ENCODE assay signal across 17 cellular contexts in the genomic region with DNA sequence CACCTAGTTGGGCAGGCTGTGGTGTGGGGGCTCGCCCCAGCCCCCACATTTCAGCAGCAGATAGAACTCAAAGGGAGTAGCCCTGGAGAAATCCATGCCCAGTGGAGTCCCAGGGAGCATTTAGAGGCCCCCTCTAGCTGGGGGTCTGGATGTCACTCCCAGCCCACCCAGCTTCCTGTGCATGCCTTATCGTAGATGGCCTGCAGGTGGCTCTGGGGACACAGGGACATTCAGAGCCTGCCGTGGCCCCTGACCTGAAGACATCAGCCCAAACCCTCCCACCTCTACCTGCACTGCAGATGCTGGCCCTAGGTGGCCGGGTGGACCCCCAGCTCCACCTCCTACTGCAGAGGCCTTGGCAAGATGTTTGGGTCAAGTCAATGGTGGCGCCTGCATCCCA. TPM values are rescaled to one million over a fixed set of nuclear protein-coding genes. Genes with fewer than 3 reads are reported as not detected.
DNase-seq lines count a peak whose midpoint lies in the region; ATAC-seq, FAIRE-seq and TF ChIP-seq lines count a peak whose summit lies in the region.
"Had no signal": no experiment of that assay in that cellular context is flagged by ENCODE, and none has a peak within 500 bp of the region (broad histone marks: within the 10 kb centered on the region; RNA-seq: fewer than 3 reads in every experiment).

No MANE protein-coding gene starts in this region.

- POLR2A ChIA-PET in K562 (lab: Yijun Ruan, JAX): interaction anchor here (0.6 kb wide), 1 partner anchor 488 kb away, joined by 3 read pairs; no protein-coding TSS in a partner anchor

- no peaks in the 10 kb centered on the region for H3K4me1 Mint-ChIP-seq in neural progenitor cell
- H3K4me1 Mint-ChIP-seq: CD8-positive, alpha-beta memory T cell; stimulated activated naive CD8-positive, alpha-beta T cell treated with anti-CD3 and anti-CD28 coated beads, Interleukin-15, amount 100 ng/mL, for 72 hours had no signal

- H3K9me3 Mint-ChIP-seq in neural progenitor cell: peaks cover 2% of the 10 kb centered on the region
- H3K9me3 Mint-ChIP-seq: activated CD4-positive, alpha-beta memory T cell treated with anti-CD3 and anti-CD28 coated beads for 36 hours; CD8-positive, alpha-beta memory T cell; stimulated activated naive CD8-positive, alpha-beta T cell treated with anti-CD3 and anti-CD28 coated beads, Interleukin-15, amount 100 ng/mL, for 72 hours had no signal

- H2AFZ ChIP-seq in K562 (ENCODE audit: low read depth, low read length) (no peak overlapping the region), neural progenitor cell (replicated peaks) (no peak overlapping the region)

- H3K79me2 ChIP-seq in K562 (ENCODE audit: control insufficient read depth, insufficient read depth, low read length): no peaks in the 10 kb centered on the region
- H3K79me2 ChIP-seq in neural progenitor cell (ENCODE audit: low read depth): no peaks in the 10 kb centered on the region

- DNase-seq in D341Med (ENCODE audit: low spot score): peak; percentile 37
- DNase-seq in H7: peak; percentile 81
- DNase-seq in K562 (ENCODE audit: extremely low read depth in 1 of 4, low spot score in 3 of 4): no peak
- DNase-seq in neural progenitor cell (ENCODE audit: low spot score): peak; percentile 51
- DNase-seq in hepatic stellate cell (ENCODE audit: low spot score): no peak
- DNase-seq: activated CD4-positive, alpha-beta memory T cell treated with anti-CD3 and anti-CD28 coated beads for 36 hours; amniotic stem cell; CD8-positive, alpha-beta memory T cell; NCI-H1417; NCI-H226 had no signal

- CTCF ChIA-PET in K562 (lab: Yijun Ruan, JAX; ENCODE audit: low intra/inter-chr PET ratio): no interaction called here

- H3K9me1 ChIP-seq in K562 (ENCODE audit: control insufficient read depth, insufficient read depth, low read length): peaks cover 2% of the 10 kb centered on the region

- H3K4me2 ChIP-seq in K562 (ENCODE audit: insufficient read depth, low read length): no peak overlapping the region
- no peak overlapping the region for H3K4me2 ChIP-seq in neural progenitor cell

- H3K4me1 ChIP-seq in K562 (replicated peaks in 1 of 2; ENCODE audit: control insufficient read depth in 2 of 2, insufficient read depth in 2 of 2, low read length in 2 of 2) (peaks cover 0 to 7% of the 10 kb centered on the region in 2 experiments; a peak in 1 of 5 replicates), neural progenitor cell (no peaks in the 10 kb centered on the region)

- WGBS in K562 (ENCODE audit: insufficient coverage, low coverage, missing lambda C conversion rate): 0% methylated on average over 5 of the region's 5 CpGs

- no peak for FAIRE-seq in K562 (lab: Jason Lieb, UNC)
- FAIRE-seq: colon, islet of Langerhans, TTC549 had no signal

- no peak overlapping the region for H3K4me3 ChIP-seq in H7 (ENCODE audit: insufficient read depth, low read depth, low read length)
- no peak overlapping the region for H3K4me3 ChIP-seq in K562
- no peak overlapping the region for H3K4me3 ChIP-seq in neural progenitor cell

- intact Hi-C loops in K562 (cut with micrococcal nuclease): no loop called here

- H3K27ac Mint-ChIP-seq in neural progenitor cell: no peak overlapping the region
- H3K27ac Mint-ChIP-seq: activated CD4-positive, alpha-beta memory T cell treated with anti-CD3 and anti-CD28 coated beads for 36 hours; CD8-positive, alpha-beta memory T cell; stimulated activated naive CD8-positive, alpha-beta T cell treated with anti-CD3 and anti-CD28 coated beads, Interleukin-15, amount 100 ng/mL, for 72 hours had no signal

- no peak overlapping the region; a peak in 1 of 4 replicates for H3K9ac ChIP-seq in K562 (ENCODE audit: insufficient read depth in 1 of 2, low read depth in 2 of 2, low read length in 2 of 2)
- H3K9ac ChIP-seq in neural progenitor cell: no peak overlapping the region

- no peaks in the 10 kb centered on the region for H3K36me3 ChIP-seq in H7 (replicated peaks; ENCODE audit: control insufficient read depth, insufficient read depth, low read length)
- no peaks in the 10 kb centered on the region for H3K36me3 ChIP-seq in K562 (ENCODE audit: control insufficient read depth, insufficient read depth, low read length)
- H3K36me3 ChIP-seq in neural progenitor cell: no peaks in the 10 kb centered on the region

- peaks cover 7% of the 10 kb centered on the region; the same call in 1 of the 2 replicates for H4K20me1 ChIP-seq in K562 (replicated peaks; ENCODE audit: control insufficient read depth, insufficient read depth, low read length)
- H4K20me1 ChIP-seq in neural progenitor cell (ENCODE audit: low read depth): peaks cover 3% of the 10 kb centered on the region

- ATAC-seq in K562: peak; percentile 54; the same call in 1 of the 3 replicates
- no peak for ATAC-seq in GM18907 (IDR thresholded peaks at IDR 0.05; ENCODE audit: unreplicated experiment)
- ATAC-seq in GM18873 (IDR thresholded peaks at IDR 0.05; ENCODE audit: low FRiP score, unreplicated experiment): no peak
- ATAC-seq: stimulated activated naive CD8-positive, alpha-beta T cell treated with anti-CD3 and anti-CD28 coated beads, Interleukin-15, amount 100 ng/mL, for 72 hours had no signal

- no peak for TF ChIP-seq POLR2A in K562 (conservative IDR thresholded peaks at IDR 0.05)

- no peaks in the 10 kb centered on the region for H3F3A ChIP-seq in neural progenitor cell (ENCODE audit: low read depth)

- no peak for TF ChIP-seq RAD21 in K562 (CRISPR knock-in tag; conservative IDR thresholded peaks at IDR 0.05 in 1 of 2, IDR thresholded peaks at IDR 0.05 in 1 of 2)

- H3K27ac ChIP-seq in K562 (ENCODE audit: extremely low read depth, low read depth, low read length) (no peak overlapping the region), neural progenitor cell (no peak overlapping the region)
- H3K27ac ChIP-seq: epithelial cell of prostate had no signal

- H3K9me3 ChIP-seq in K562 (replicated peaks; ENCODE audit: control insufficient read depth, insufficient read depth, low read depth, low read length) (no peaks in the 10 kb centered on the region), neural progenitor cell (ENCODE audit: low read depth) (no peaks in the 10 kb centered on the region)

- BruUV-seq in K562 (replicated peaks; lab: Mats Ljungman, UMichigan): no TSS peak

- TF ChIP-seq EP300 in K562 (IDR thresholded peaks at IDR 0.05; ENCODE audit: low read length): no peak

- no peaks in the 10 kb centered on the region for H3K36me3 Mint-ChIP-seq in neural progenitor cell
- H3K36me3 Mint-ChIP-seq: activated CD4-positive, alpha-beta memory T cell treated with anti-CD3 and anti-CD28 coated beads for 36 hours; CD8-positive, alpha-beta memory T cell had no signal

- in situ Hi-C loops in K562 (cut with MboI): no loop called here

- TF ChIP-seq CTCF in K562 (IDR thresholded peaks at IDR 0.05 in 2 of 3, conservative IDR thresholded peaks at IDR 0.05 in 1 of 3; ENCODE audit: insufficient read depth in 2 of 3, low read depth in 1 of 3, low read length in 3 of 3): peak; percentile 3 to 27 (median 14); a peak in 1 of 6 replicates
- TF ChIP-seq CTCF in neural progenitor cell (IDR thresholded peaks at IDR 0.05): peak; percentile 57

- H3K27me3 Mint-ChIP-seq in neural progenitor cell (ENCODE audit: insufficient read depth, low read depth): peaks cover 9% of the 10 kb centered on the region

- no peak overlapping the region for H3K4me3 Mint-ChIP-seq in neural progenitor cell
- H3K4me3 Mint-ChIP-seq: activated CD4-positive, alpha-beta memory T cell treated with anti-CD3 and anti-CD28 coated beads for 36 hours; CD8-positive, alpha-beta memory T cell; stimulated activated naive CD8-positive, alpha-beta T cell treated with anti-CD3 and anti-CD28 coated beads, Interleukin-15, amount 100 ng/mL, for 72 hours had no signal

- H3K27me3 ChIP-seq in H7 (ENCODE audit: control insufficient read depth, insufficient read depth, low read length): no peaks in the 10 kb centered on the region
- peaks cover 0 to 16% of the 10 kb centered on the region in 2 experiments; a peak in 2 of 5 replicates for H3K27me3 ChIP-seq in K562 (ENCODE audit: control insufficient read depth in 2 of 2, insufficient read depth in 2 of 2, low read length in 2 of 2)
- H3K27me3 ChIP-seq in neural progenitor cell: peaks cover 57% of the 10 kb centered on the region

TF ChIP-seq in K562, 482 proteins besides CTCF, POLR2A, EP300 and RAD21 (continues in another document):
- no peak for TF ChIP-seq STAT5A (IDR thresholded peaks at IDR 0.05; ENCODE audit: borderline replicate concordance, low read length)

RNA-seq across cellular contexts. Expression of gene LMX1B, which starts 49.0 kb away (rescaled TPM):
- total RNA-seq in H7 (2014; rRNA removed; shearing (Covaris generic)): 8.7 and 16.7 TPM in 2 replicates
- total RNA-seq in K562 (2011; cell fraction: chromatin; rRNA removed; ENCODE audit: low replicate concordance): not detected in 2 replicates
- not detected in 2 replicates for total RNA-seq in K562 (2011; cell fraction: nucleolus; rRNA removed)
- not detected in 2 replicates for total RNA-seq in K562 (2011; cell fraction: nucleoplasm; rRNA removed)
- total RNA-seq in K562 (2014; rRNA removed) (not detected in 2 replicates), K562 (2014; rRNA removed; fragmentation: Illumina TruSeq; extraction: Trizol) (not detected in 2 replicates), K562 (2015; rRNA removed; fragmentation: Illumina TruSeq; extraction: Trizol) (not detected in 2 replicates), K562 (2021) (not detected in 2 replicates), neural progenitor cell (ENCODE audit: low replicate concordance) (0.19 and 0.50 TPM in 2 replicates)
- polyA plus RNA-seq in K562 (2011; rRNA removed) (not detected in 2 replicates), K562 (2014; fragmentation: Illumina TruSeq; extraction: Trizol) (not detected in 2 replicates), K562 (2014; fragmentation: Nextera tagmentation; extraction: Ambion mirVana) (not detected), K562 (2014; rRNA removed) (not detected in 2 replicates)
- not detected in 2 replicates for polyA plus RNA-seq in K562 (2011; cell fraction: cytosol; rRNA removed)
- not detected in 2 replicates for polyA plus RNA-seq in K562 (2011; cell fraction: nucleus; rRNA removed)
- not detected in 2 replicates for polyA plus RNA-seq in K562 (2012)
- polyA minus RNA-seq in K562 (2011; rRNA and poly(A)+ RNA removed): not detected in 2 replicates
- not detected in 2 replicates for polyA minus RNA-seq in K562 (2011; cell fraction: cytosol; rRNA and poly(A)+ RNA removed)
- not detected in 2 replicates for polyA minus RNA-seq in K562 (2011; cell fraction: nucleus; rRNA and poly(A)+ RNA removed)
- total RNA-seq: activated CD4-positive, alpha-beta memory T cell treated with anti-CD3 and anti-CD28 coated beads for 36 hours; CD8-positive, alpha-beta memory T cell had no signal
- polyA plus RNA-seq: CD8-positive, alpha-beta memory T cell had no signal

Comparison
In these comparisons a context has a peak if more than half of its experiments do, and no peak if none do; other contexts are left out.
1. DNase-seq: peak in D341Med (single experiment), H7 (single experiment) and neural progenitor cell (single experiment); none in K562 (0 of 4) and hepatic stellate cell (single experiment).